27 cellular contexts compared by ENCODE assay signal in the genomic region with DNA sequence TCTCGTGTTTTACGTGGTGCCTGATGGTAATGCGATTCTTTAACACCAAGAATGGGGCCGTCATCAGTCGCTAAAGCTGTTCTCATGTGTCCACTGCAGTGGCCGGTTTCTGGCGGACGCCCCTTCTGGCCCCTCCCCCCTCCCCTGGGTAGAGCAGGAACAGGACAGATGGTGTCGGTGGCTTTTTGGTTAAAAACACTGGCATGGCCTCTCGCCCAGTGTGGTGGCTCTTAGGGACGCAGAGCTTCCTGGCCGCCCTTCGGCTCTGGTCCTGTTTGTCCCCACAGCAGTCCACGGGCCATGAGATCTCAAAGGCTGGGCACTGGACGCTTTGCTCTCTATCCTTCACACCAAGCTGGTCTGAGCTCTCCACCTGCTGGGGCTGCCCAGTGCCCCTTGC.
"Had no signal": no experiment of that assay in that cellular context is flagged by ENCODE, and none has a peak within 500 bp of the region (broad histone marks: within the 10 kb centered on the region; RNA-seq: fewer than 3 reads in every experiment).

No MANE protein-coding gene starts in this region.

- H3K9me3 ChIP-seq: colonic mucosa, gastrocnemius medialis, neutrophil, pancreas, right lobe of liver, thyroid gland had no signal

- ATAC-seq: esophagus mucosa; gastrocnemius medialis; left lobe of liver; naive thymus-derived CD8-positive, alpha-beta T cell; pancreas; right lobe of liver; stimulated activated naive CD8-positive, alpha-beta T cell treated with anti-CD3 and anti-CD28 coated beads, Interleukin-15, amount 100 ng/mL, for 72 hours had no signal

- DNase-seq: colonic mucosa; effector CD8-positive, alpha-beta T cell; endodermal cell; foreskin fibroblast; gastrocnemius medialis; head of caudate nucleus; mammary epithelial cell; mesendoderm; midbrain; naive thymus-derived CD8-positive, alpha-beta T cell; nephron progenitor cell; right lobe of liver; small intestine; stimulated activated CD4-positive, alpha-beta T cell treated with anti-CD3 and anti-CD28 coated beads, Interleukin-12 subunit alpha, Interleukin-12 subunit beta, amount 100 ng/mL, for 4 hours; stimulated activated CD4-positive, alpha-beta T cell treated with anti-CD3 and anti-CD28 coated beads, Interleukin-1b, Interleukin-23, amount 100 ng/mL, for 48 hours; stimulated activated CD4-positive, alpha-beta T cell treated with anti-CD3 and anti-CD28 coated beads, Interleukin-4, amount 100 ng/mL, for 1 hour; stimulated activated CD8-positive, alpha-beta memory T cell treated with anti-CD3 and anti-CD28 coated beads, Interleukin-4, amount 100 ng/mL, for 48 hours; stimulated activated naive CD4-positive, alpha-beta T cell; stimulated activated naive CD8-positive, alpha-beta T cell treated with anti-CD3 and anti-CD28 coated beads, Interleukin-15, amount 100 ng/mL, for 72 hours; thyroid gland; trophoblast cell had no signal

- H3K27me3 ChIP-seq: colonic mucosa, pancreas, right lobe of liver, thyroid gland had no signal

- FAIRE-seq: keratinocyte, pancreas, small intestine had no signal

- H3K27ac ChIP-seq: colonic mucosa, epithelial cell of prostate, gastrocnemius medialis, neutrophil, pancreas, right lobe of liver, thyroid gland had no signal

- H3K4me1 ChIP-seq: colonic mucosa, gastrocnemius medialis, pancreas, right lobe of liver, thyroid gland had no signal

- H3K4me3 ChIP-seq: colonic mucosa, gastrocnemius medialis, pancreas, right lobe of liver, thyroid gland had no signal

- H3K36me3 ChIP-seq: colonic mucosa, gastrocnemius medialis, neutrophil, pancreas, right lobe of liver, thyroid gland had no signal
